Comparison of ENCODE assay signal across 1 cellular context in the genomic region with DNA sequence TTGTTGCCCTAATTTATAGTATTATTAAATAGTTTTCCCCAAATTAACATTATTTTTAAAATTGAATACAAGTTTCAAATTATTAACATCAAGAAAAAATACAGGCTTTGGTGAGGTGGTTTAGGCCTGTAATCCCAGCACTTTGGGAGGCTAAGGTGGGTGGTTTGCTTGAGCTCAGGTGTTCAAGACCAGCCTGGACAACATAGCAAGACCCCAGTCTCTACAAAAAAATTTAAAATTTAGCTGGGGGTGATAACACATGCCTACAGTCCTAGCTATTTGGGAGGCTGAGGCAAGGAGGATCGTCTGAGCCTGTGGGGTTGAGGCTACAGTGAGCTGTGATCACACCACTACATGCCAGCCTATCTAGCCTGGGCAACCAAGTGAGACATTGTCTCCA.
TF ChIP-seq lines count a peak whose summit lies in the region.

No MANE protein-coding gene starts in this region.

TF ChIP-seq in HepG2, 621 proteins besides CTCF, POLR2A, EP300 and RAD21:
- TF ChIP-seq ZNF121 (CRISPR knock-in tag; IDR thresholded peaks at IDR 0.05) (peak; percentile 63), ZNF446 (CRISPR knock-in tag; IDR thresholded peaks at IDR 0.05) (no peak), PHF5A (CRISPR knock-in tag; IDR thresholded peaks at IDR 0.05; ENCODE audit: low read depth, unreplicated experiment) (no peak), ZNF337 (CRISPR knock-in tag; IDR thresholded peaks at IDR 0.05; ENCODE audit: borderline replicate concordance, low read depth) (no peak)
